ENCODE assay signal across 1 cellular context in the genomic region with DNA sequence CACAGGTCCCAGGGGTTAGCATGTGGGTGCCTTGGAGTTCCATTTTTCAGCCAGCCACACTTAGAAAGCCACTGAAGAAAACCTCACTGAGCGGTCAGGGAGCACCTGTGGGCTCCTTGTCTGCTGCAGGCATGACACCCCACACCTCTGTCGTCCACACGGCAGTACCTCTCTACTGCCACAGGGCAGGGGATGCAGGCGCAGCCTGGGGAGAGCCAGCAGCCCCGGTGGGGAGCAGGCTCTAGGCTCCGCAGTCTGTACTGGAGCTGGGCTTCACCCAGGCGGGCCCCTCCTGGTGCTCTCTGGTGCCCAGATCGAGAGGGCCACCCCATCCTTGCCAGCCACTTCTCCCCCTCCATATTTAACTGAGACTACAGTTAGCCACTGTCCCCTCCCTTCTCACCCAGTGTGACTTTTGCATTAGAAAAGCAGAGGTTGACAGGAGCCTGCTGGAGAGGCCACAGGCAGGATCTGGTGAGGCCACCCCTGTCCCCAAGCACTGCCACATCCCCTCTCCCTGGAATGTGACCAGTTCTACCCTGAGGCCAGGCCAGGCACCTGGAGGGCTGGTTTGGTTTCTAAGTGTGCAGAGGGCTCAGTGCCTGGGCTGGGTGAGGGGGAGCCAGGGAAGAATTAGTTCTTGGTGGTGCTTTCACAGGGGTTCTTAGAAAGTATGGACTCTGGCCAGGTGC.
TF ChIP-seq lines count a peak whose summit lies in the region.

No MANE protein-coding gene starts in this region.

TF ChIP-seq in A549, 52 proteins besides CTCF, POLR2A, EP300 and RAD21:
- no peak for TF ChIP-seq RARB (CRISPR knock-in tag; IDR thresholded peaks at IDR 0.05)
- TF ChIP-seq KDM1A (IDR thresholded peaks at IDR 0.05; ENCODE audit: low read depth), result no peak
- no peak for TF ChIP-seq TFCP2L1 (CRISPR knock-in tag; IDR thresholded peaks at IDR 0.05)
- no peak for TF ChIP-seq EHMT2 (IDR thresholded peaks at IDR 0.05; ENCODE audit: low read depth)
- TF ChIP-seq, protein P1, sequence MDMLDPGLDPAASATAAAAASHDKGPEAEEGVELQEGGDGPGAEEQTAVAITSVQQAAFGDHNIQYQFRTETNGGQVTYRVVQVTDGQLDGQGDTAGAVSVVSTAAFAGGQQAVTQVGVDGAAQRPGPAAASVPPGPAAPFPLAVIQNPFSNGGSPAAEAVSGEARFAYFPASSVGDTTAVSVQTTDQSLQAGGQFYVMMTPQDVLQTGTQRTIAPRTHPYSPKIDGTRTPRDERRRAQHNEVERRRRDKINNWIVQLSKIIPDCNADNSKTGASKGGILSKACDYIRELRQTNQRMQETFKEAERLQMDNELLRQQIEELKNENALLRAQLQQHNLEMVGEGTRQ (IDR thresholded peaks at IDR 0.05), result no peak
- TF ChIP-seq KDM5A (IDR thresholded peaks at IDR 0.05), result no peak
- no peak for TF ChIP-seq NFE2L2 (conservative IDR thresholded peaks at IDR 0.05; ENCODE audit: low read length)
- no peak for TF ChIP-seq ATOH8 (CRISPR knock-in tag; IDR thresholded peaks at IDR 0.05; ENCODE audit: low read depth)
- no peak for TF ChIP-seq SREBF2 (IDR thresholded peaks at IDR 0.05)
- no peak for TF ChIP-seq ZC3H11A (IDR thresholded peaks at IDR 0.05)
- TF ChIP-seq RNF2 (IDR thresholded peaks at IDR 0.05; ENCODE audit: borderline replicate concordance, low read depth), result no peak
- TF ChIP-seq HEYL (CRISPR knock-in tag; IDR thresholded peaks at IDR 0.05), result no peak
- TF ChIP-seq, protein P2, sequence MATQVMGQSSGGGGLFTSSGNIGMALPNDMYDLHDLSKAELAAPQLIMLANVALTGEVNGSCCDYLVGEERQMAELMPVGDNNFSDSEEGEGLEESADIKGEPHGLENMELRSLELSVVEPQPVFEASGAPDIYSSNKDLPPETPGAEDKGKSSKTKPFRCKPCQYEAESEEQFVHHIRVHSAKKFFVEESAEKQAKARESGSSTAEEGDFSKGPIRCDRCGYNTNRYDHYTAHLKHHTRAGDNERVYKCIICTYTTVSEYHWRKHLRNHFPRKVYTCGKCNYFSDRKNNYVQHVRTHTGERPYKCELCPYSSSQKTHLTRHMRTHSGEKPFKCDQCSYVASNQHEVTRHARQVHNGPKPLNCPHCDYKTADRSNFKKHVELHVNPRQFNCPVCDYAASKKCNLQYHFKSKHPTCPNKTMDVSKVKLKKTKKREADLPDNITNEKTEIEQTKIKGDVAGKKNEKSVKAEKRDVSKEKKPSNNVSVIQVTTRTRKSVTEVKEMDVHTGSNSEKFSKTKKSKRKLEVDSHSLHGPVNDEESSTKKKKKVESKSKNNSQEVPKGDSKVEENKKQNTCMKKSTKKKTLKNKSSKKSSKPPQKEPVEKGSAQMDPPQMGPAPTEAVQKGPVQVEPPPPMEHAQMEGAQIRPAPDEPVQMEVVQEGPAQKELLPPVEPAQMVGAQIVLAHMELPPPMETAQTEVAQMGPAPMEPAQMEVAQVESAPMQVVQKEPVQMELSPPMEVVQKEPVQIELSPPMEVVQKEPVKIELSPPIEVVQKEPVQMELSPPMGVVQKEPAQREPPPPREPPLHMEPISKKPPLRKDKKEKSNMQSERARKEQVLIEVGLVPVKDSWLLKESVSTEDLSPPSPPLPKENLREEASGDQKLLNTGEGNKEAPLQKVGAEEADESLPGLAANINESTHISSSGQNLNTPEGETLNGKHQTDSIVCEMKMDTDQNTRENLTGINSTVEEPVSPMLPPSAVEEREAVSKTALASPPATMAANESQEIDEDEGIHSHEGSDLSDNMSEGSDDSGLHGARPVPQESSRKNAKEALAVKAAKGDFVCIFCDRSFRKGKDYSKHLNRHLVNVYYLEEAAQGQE (IDR thresholded peaks at IDR 0.05), result no peak
- no peak for TF ChIP-seq TP53 (CRISPR knock-in tag; IDR thresholded peaks at IDR 0.05)
- TF ChIP-seq MAZ (IDR thresholded peaks at IDR 0.05; ENCODE audit: borderline replicate concordance, low read depth, low read length), result no peak
- TF ChIP-seq NPAS2 (CRISPR knock-in tag; IDR thresholded peaks at IDR 0.05; ENCODE audit: borderline replicate concordance), result no peak
- TF ChIP-seq, protein P3, sequence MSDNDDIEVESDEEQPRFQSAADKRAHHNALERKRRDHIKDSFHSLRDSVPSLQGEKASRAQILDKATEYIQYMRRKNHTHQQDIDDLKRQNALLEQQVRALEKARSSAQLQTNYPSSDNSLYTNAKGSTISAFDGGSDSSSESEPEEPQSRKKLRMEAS (IDR thresholded peaks at IDR 0.05), result no peak
- no peak for TF ChIP-seq CHD2 (IDR thresholded peaks at IDR 0.05; ENCODE audit: low read length, partially characterized antibody)
- TF ChIP-seq HOXB13 (CRISPR knock-in tag; IDR thresholded peaks at IDR 0.05; ENCODE audit: low read depth), result no peak
- no peak for TF ChIP-seq MYC (IDR thresholded peaks at IDR 0.05; ENCODE audit: borderline replicate concordance, low read length)
